Comparison of ENCODE assay signal across 15 cellular contexts in the genomic region with DNA sequence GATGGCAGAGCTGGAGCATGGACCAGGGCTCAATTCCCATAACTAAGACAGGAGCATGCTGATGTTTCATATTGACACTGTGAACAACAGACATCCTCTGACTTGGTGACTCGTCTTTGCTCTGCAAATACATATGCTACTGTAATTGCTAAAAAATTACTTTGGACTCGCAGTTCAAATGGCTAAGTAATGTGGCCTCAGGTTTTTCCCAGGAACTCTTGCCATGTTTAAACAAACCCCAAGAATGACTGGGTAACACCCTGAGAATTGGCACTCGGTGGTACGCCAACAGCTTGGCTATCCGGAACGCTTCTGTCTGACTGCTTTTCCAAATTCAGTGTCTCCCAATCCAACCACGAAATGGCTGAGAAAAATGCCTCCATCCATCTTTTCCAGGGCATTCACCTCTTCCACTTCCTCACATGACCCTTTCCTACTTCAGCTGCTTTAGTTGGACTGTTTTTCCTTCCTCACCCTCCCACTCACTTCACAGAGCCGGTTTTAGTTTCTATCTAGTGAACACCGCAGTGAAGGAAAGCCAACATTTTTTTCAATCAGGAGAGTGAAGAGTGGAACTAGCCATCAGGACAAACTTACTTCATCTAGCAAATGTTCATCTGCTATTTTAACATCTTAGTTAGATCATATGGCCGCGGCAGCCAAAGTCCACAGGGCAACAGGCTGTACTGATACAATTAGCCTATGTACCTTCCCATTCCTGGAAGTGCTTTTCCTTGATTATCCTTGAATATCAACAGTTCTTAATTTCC.
DNase-seq lines count a peak whose midpoint lies in the region; ATAC-seq, FAIRE-seq and TF ChIP-seq lines count a peak whose summit lies in the region.
"Had no signal": no experiment of that assay in that cellular context is flagged by ENCODE, and none has a peak within 500 bp of the region (broad histone marks: within the 10 kb centered on the region; RNA-seq: fewer than 3 reads in every experiment).

No MANE protein-coding gene starts in this region.

- peak; percentile 44 for DNase-seq in DMS53 (lab: John Stamatoyannopoulos, UW)
- DNase-seq in DMS53 treated with DMSO at 0.1 percent for 48 hours (lab: John Stamatoyannopoulos, UW; ENCODE audit: unreplicated experiment): no peak
- no peak for DNase-seq in SJSA1 (ENCODE audit: low read depth in 1 of 2, low spot score in 2 of 2)
- DNase-seq in fibroblast of villous mesenchyme (ENCODE audit: low read depth): peak; percentile 31
- DNase-seq in small intestine: peak; percentile 64
- DNase-seq in activated CD8-positive, alpha-beta memory T cell treated with anti-CD3 and anti-CD28 coated beads, Interleukin-2, amount 10 ng/mL, durations not matched to agents 7 days and 5 days: no peak
- no peak for DNase-seq in colonic mucosa
- DNase-seq: 8988T; activated B cell treated with CpG ODN at 0.5 μM for 24 hours; activated gamma-delta T cell; CD8-positive, alpha-beta memory T cell; Kasumi-1; left colon had no signal

- intact Hi-C loops in colonic mucosa (cut with DNase I): no loop called here

- H3K9me3 ChIP-seq in SJSA1 (replicated peaks): no peaks in the 10 kb centered on the region
- H3K9me3 ChIP-seq in small intestine (ENCODE audit: control insufficient read depth, low read depth): no peaks in the 10 kb centered on the region
- no peaks in the 10 kb centered on the region for H3K9me3 ChIP-seq in colonic mucosa

- H3K27ac Mint-ChIP-seq in activated CD8-positive, alpha-beta memory T cell treated with anti-CD3 and anti-CD28 coated beads, Interleukin-2, amount 10 ng/mL, durations not matched to agents 7 days and 5 days: no peak overlapping the region
- H3K27ac Mint-ChIP-seq: activated B cell treated with CpG ODN at 0.5 μM for 24 hours; CD8-positive, alpha-beta memory T cell had no signal

- H3K4me3 Mint-ChIP-seq in activated CD8-positive, alpha-beta memory T cell treated with anti-CD3 and anti-CD28 coated beads, Interleukin-2, amount 10 ng/mL, durations not matched to agents 7 days and 5 days: no peak overlapping the region
- H3K4me3 Mint-ChIP-seq: activated B cell treated with CpG ODN at 0.5 μM for 24 hours; CD8-positive, alpha-beta memory T cell had no signal

- peaks cover 50% of the 10 kb centered on the region for H3K4me1 ChIP-seq in SJSA1 (replicated peaks)
- H3K4me1 ChIP-seq in small intestine (ENCODE audit: control insufficient read depth in 2 of 2, insufficient read depth in 1 of 2, low read depth in 1 of 2, low read length in 1 of 2): peaks cover 6 to 16% of the 10 kb centered on the region in 2 donors
- no peaks in the 10 kb centered on the region for H3K4me1 ChIP-seq in colonic mucosa

- no peak overlapping the region for H3K9ac ChIP-seq in colonic mucosa (ENCODE audit: low read depth in 2 of 2, low read length in 2 of 2)

- H3K27me3 Mint-ChIP-seq in activated CD8-positive, alpha-beta memory T cell treated with anti-CD3 and anti-CD28 coated beads, Interleukin-2, amount 10 ng/mL, durations not matched to agents 7 days and 5 days: peaks cover 36% of the 10 kb centered on the region
- H3K27me3 Mint-ChIP-seq: activated B cell treated with CpG ODN at 0.5 μM for 24 hours had no signal

- H3K4me3 ChIP-seq in SJSA1 (no peak overlapping the region), fibroblast of villous mesenchyme (ENCODE audit: low read depth, low read length) (no peak overlapping the region), small intestine (ENCODE audit: low read depth in 1 of 2, low read length in 2 of 2) (no peak overlapping the region), colonic mucosa (no peak overlapping the region)
- H3K4me3 ChIP-seq: hepatocyte had no signal

- TF ChIP-seq CTCF in fibroblast of villous mesenchyme (IDR thresholded peaks at IDR 0.05; ENCODE audit: insufficient read depth, low read depth, low read length) (no peak), colonic mucosa (IDR thresholded peaks at IDR 0.05) (no peak)

- H3K27me3 ChIP-seq in SJSA1 (replicated peaks) (no peaks in the 10 kb centered on the region), small intestine (ENCODE audit: control insufficient read depth in 2 of 2, insufficient read depth in 2 of 2, low read length in 2 of 2) (no peaks in the 10 kb centered on the region), colonic mucosa (no peaks in the 10 kb centered on the region)
- H3K27me3 ChIP-seq: hepatocyte had no signal

- no peak for ATAC-seq in HG02884 (IDR thresholded peaks at IDR 0.05; ENCODE audit: unreplicated experiment)
- ATAC-seq in activated CD8-positive, alpha-beta memory T cell treated with anti-CD3 and anti-CD28 coated beads, Interleukin-2, amount 10 ng/mL, durations not matched to agents 7 days and 5 days: no peak
- ATAC-seq: left colon had no signal

- FAIRE-seq in small intestine (lab: Jason Lieb, UNC): no peak

- H3K4me1 Mint-ChIP-seq in activated CD8-positive, alpha-beta memory T cell treated with anti-CD3 and anti-CD28 coated beads, Interleukin-2, amount 10 ng/mL, durations not matched to agents 7 days and 5 days: peaks cover 16% of the 10 kb centered on the region
- H3K4me1 Mint-ChIP-seq: activated B cell treated with CpG ODN at 0.5 μM for 24 hours; CD8-positive, alpha-beta memory T cell had no signal

- WGBS in small intestine, 3 donors: 59 to 65% (median 60%) methylated on average over 11 of the region's 11 CpGs

- H3K36me3 ChIP-seq in SJSA1 (no peaks in the 10 kb centered on the region), small intestine (ENCODE audit: control insufficient read depth in 2 of 2, insufficient read depth in 2 of 2, low read length in 2 of 2) (no peaks in the 10 kb centered on the region), colonic mucosa (no peaks in the 10 kb centered on the region)

- CTCF ChIA-PET in activated CD8-positive, alpha-beta memory T cell treated with anti-CD3 and anti-CD28 coated beads, Interleukin-2, amount 10 ng/mL, durations not matched to agents 7 days and 5 days (lab: Charles Lee): no interaction called here

- H3K9me3 Mint-ChIP-seq in activated CD8-positive, alpha-beta memory T cell treated with anti-CD3 and anti-CD28 coated beads, Interleukin-2, amount 10 ng/mL, durations not matched to agents 7 days and 5 days (ENCODE audit: low read depth): no peaks in the 10 kb centered on the region
- H3K9me3 Mint-ChIP-seq: CD8-positive, alpha-beta memory T cell had no signal

- H3K27ac ChIP-seq in SJSA1 (peak overlapping the region; percentile 10), small intestine (ENCODE audit: low read depth in 1 of 2, low read length in 1 of 2) (no peak overlapping the region), colonic mucosa (no peak overlapping the region)
- H3K27ac ChIP-seq: hepatocyte had no signal

- no peaks in the 10 kb centered on the region for H3K36me3 Mint-ChIP-seq in activated CD8-positive, alpha-beta memory T cell treated with anti-CD3 and anti-CD28 coated beads, Interleukin-2, amount 10 ng/mL, durations not matched to agents 7 days and 5 days
- H3K36me3 Mint-ChIP-seq: CD8-positive, alpha-beta memory T cell had no signal

Comparison
In these comparisons a context has a peak if more than half of its experiments do, and no peak if none do; other contexts are left out.
1. DNase-seq: peak in DMS53 (single experiment), fibroblast of villous mesenchyme (single experiment) and small intestine (single experiment); none in DMS53 treated with DMSO at 0.1 percent for 48 hours (single experiment), SJSA1 (0 of 2), activated CD8-positive, alpha-beta memory T cell treated with anti-CD3 and anti-CD28 coated beads, Interleukin-2, amount 10 ng/mL, durations not matched to agents 7 days and 5 days (single experiment) and colonic mucosa (single experiment).